ENCODE assay signal across 6 cellular contexts in genomic region chr6:123427008-123427407, GRCh38.
"Had no signal": no experiment of that assay in that cellular context is flagged by ENCODE, and none has a peak within 500 bp of the region (broad histone marks: within the 10 kb centered on the region; RNA-seq: fewer than 3 reads in every experiment).

No MANE protein-coding gene starts in this region.

- H3K27ac ChIP-seq: HL-60 had no signal

- ATAC-seq: HepG2, K562 had no signal

- DNase-seq: IMR-90, KBM-7 had no signal

- FAIRE-seq: HepG2, HTR-8/SVneo, K562 had no signal

- H3K4me3 ChIP-seq: K562 had no signal
